ENCODE assay signal across 15 cellular contexts in the genomic region with DNA sequence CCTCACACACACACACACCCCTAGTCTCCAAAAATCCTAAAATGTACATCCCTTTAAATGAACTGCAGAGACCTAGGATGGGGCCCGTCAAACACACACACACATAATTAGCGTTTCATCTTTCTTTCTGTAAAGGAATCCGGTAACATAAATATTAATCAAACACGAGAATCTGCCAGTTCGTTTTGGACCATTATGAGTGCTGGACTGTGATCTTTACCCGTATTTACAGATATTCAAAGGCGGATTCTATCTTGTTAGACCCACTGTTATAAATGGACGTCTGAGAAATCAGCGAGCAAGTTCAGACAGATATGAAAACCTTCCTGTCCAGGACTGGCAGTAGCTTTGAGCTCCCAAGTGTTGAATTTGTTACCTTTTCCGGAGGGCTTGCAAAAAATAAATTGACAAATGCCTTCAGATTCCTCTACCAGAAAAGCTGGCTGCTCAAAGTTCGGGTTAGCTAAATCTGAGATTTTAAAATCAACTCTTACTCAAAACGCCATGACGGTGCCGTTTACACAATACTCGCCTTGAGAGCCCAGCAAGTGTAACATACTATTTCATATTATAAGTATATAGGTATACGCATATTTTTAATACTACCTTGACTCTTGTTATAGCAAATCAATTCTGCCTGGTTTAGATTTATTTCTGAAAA. TPM values are rescaled to one million over a fixed set of nuclear protein-coding genes. Genes with fewer than 3 reads are reported as not detected.
A peak's percentile ranks its signal among the peaks of the same experiment; 100 is the strongest.
DNase-seq lines count a peak whose midpoint lies in the region; ATAC-seq and TF ChIP-seq lines count a peak whose summit lies in the region.
"Had no signal": no experiment of that assay in that cellular context is flagged by ENCODE, and none has a peak within 500 bp of the region (broad histone marks: within the 10 kb centered on the region; RNA-seq: fewer than 3 reads in every experiment).

No MANE protein-coding gene starts in this region.

- H3K27ac ChIP-seq in GM23338 (ENCODE audit: low read depth) = peak overlapping the region; percentile 97

- no peak for TF ChIP-seq CTCF in GM23338 (conservative IDR thresholded peaks at IDR 0.05; ENCODE audit: low read depth in 2 of 2)
- TF ChIP-seq CTCF in endothelial cell (IDR thresholded peaks at IDR 0.05; ENCODE audit: unreplicated experiment) = no peak
- TF ChIP-seq CTCF in neural crest cell (conservative IDR thresholded peaks at IDR 0.05) = no peak
- TF ChIP-seq CTCF in lower leg skin (IDR thresholded peaks at IDR 0.05) = no peak

- H3K9me3 Mint-ChIP-seq in GM23338 = no peaks in the 10 kb centered on the region; the same call in 2 of the 3 replicates
- no peaks in the 10 kb centered on the region for H3K9me3 Mint-ChIP-seq in T-helper 1 cell treated with Interleukin-12 subunit alpha and Interleukin-12 subunit beta and Interleukin-4 antibody, amounts not matched to agents 30 μg/mL and 1 μg/mL, for 36 hours
- no peaks in the 10 kb centered on the region for H3K9me3 Mint-ChIP-seq in endothelial cell (ENCODE audit: unreplicated experiment)
- H3K9me3 Mint-ChIP-seq in neural crest cell = no peaks in the 10 kb centered on the region

- ATAC-seq in GM23338 = no peak
- ATAC-seq: stimulated activated naive B cell treated with anti-CD40 and anti-IgM and Interleukin-4, amounts not matched to agents 10 μg/mL and 1 μg/mL and 100 μg/mL, for 72 hours had no signal

- intact Hi-C loops in lower leg skin (cut with DNase I; ENCODE audit: low total_unique reads) = no loop called here

- H3K4me2 ChIP-seq in GM23338 = peak overlapping the region; percentile 81

- no peaks in the 10 kb centered on the region; the same call in none of the 2 replicates for H4K20me1 ChIP-seq in GM23338 (replicated peaks; ENCODE audit: insufficient read depth)

- H3K4me1 Mint-ChIP-seq in GM23338 = peaks cover 83% of the 10 kb centered on the region
- H3K4me1 Mint-ChIP-seq in T-helper 1 cell treated with Interleukin-12 subunit alpha and Interleukin-12 subunit beta and Interleukin-4 antibody, amounts not matched to agents 30 μg/mL and 1 μg/mL, for 36 hours (ENCODE audit: low read depth) = peaks cover 84% of the 10 kb centered on the region
- peaks cover 6% of the 10 kb centered on the region for H3K4me1 Mint-ChIP-seq in endothelial cell (ENCODE audit: unreplicated experiment)
- H3K4me1 Mint-ChIP-seq in neural crest cell = peaks cover 20% of the 10 kb centered on the region
- H3K4me1 Mint-ChIP-seq: CD14-positive monocyte had no signal

- H3K79me2 ChIP-seq in GM23338 (replicated peaks; ENCODE audit: insufficient read depth) = peaks cover 75% of the 10 kb centered on the region

- H3K27ac Mint-ChIP-seq in GM23338 (peak overlapping the region; percentile 96), endothelial cell (ENCODE audit: unreplicated experiment) (no peak overlapping the region), neural crest cell (ENCODE audit: unreplicated experiment) (no peak overlapping the region)
- peak overlapping the region; percentile 98 for H3K27ac Mint-ChIP-seq in T-helper 1 cell treated with Interleukin-12 subunit alpha and Interleukin-12 subunit beta and Interleukin-4 antibody, amounts not matched to agents 30 μg/mL and 1 μg/mL, for 36 hours
- H3K27ac Mint-ChIP-seq: stimulated activated naive B cell treated with anti-CD40 and anti-IgM and Interleukin-4, amounts not matched to agents 10 μg/mL and 1 μg/mL and 100 μg/mL, for 72 hours had no signal

- 43 to 65% methylated on average over 16 of the region's 16 CpGs for WGBS in lower leg skin, 2 donors

- TF ChIP-seq POLR2A in lower leg skin (IDR thresholded peaks at IDR 0.05) = no peak

- no peaks in the 10 kb centered on the region for H3K9me2 ChIP-seq in GM23338 (ENCODE audit: insufficient read depth)

- H3F3A ChIP-seq in GM23338 (replicated peaks; ENCODE audit: low read depth) = peaks cover 13% of the 10 kb centered on the region

- peaks cover 74% of the 10 kb centered on the region for H3K4me1 ChIP-seq in GM23338 (ENCODE audit: insufficient read depth)

- no peaks in the 10 kb centered on the region for H3K27me3 ChIP-seq in GM23338 (ENCODE audit: insufficient read depth)

- H3K27me3 Mint-ChIP-seq in GM23338 (ENCODE audit: insufficient read depth, low read depth, poor library complexity) = peaks cover 19% of the 10 kb centered on the region
- H3K27me3 Mint-ChIP-seq in T-helper 1 cell treated with Interleukin-12 subunit alpha and Interleukin-12 subunit beta and Interleukin-4 antibody, amounts not matched to agents 30 μg/mL and 1 μg/mL, for 36 hours (ENCODE audit: low read depth) = no peaks in the 10 kb centered on the region
- peaks cover 2% of the 10 kb centered on the region for H3K27me3 Mint-ChIP-seq in endothelial cell (ENCODE audit: unreplicated experiment)
- H3K27me3 Mint-ChIP-seq in neural crest cell (ENCODE audit: low read depth) = peaks cover 93% of the 10 kb centered on the region

- H3K4me3 Mint-ChIP-seq in GM23338 = peak overlapping the region; percentile 81
- peak overlapping the region; percentile 86 for H3K4me3 Mint-ChIP-seq in T-helper 1 cell treated with Interleukin-12 subunit alpha and Interleukin-12 subunit beta and Interleukin-4 antibody, amounts not matched to agents 30 μg/mL and 1 μg/mL, for 36 hours
- H3K4me3 Mint-ChIP-seq in endothelial cell (ENCODE audit: unreplicated experiment) = peak overlapping the region; percentile 78
- peak overlapping the region; percentile 70 for H3K4me3 Mint-ChIP-seq in neural crest cell
- H3K4me3 Mint-ChIP-seq: stimulated activated naive B cell treated with anti-CD40 and anti-IgM and Interleukin-4, amounts not matched to agents 10 μg/mL and 1 μg/mL and 100 μg/mL, for 72 hours had no signal

- no peaks in the 10 kb centered on the region for H3K36me3 ChIP-seq in GM23338 (ENCODE audit: insufficient read depth)

- H3K4me3 ChIP-seq in GM23338 (peak overlapping the region; percentile 77), lower leg skin (ENCODE audit: low read depth, poor library complexity, severe bottlenecking) (no peak overlapping the region)

- H3K36me3 Mint-ChIP-seq in GM23338 (ENCODE audit: low read depth) (peaks cover under 1% of the 10 kb centered on the region; the same call in 1 of the 3 replicates), endothelial cell (ENCODE audit: low read depth, unreplicated experiment) (no peaks in the 10 kb centered on the region), neural crest cell (ENCODE audit: low read depth) (no peaks in the 10 kb centered on the region)
- H3K36me3 Mint-ChIP-seq in T-helper 1 cell treated with Interleukin-12 subunit alpha and Interleukin-12 subunit beta and Interleukin-4 antibody, amounts not matched to agents 30 μg/mL and 1 μg/mL, for 36 hours (ENCODE audit: low read depth) = peaks cover 50% of the 10 kb centered on the region
- H3K36me3 Mint-ChIP-seq: CD14-positive monocyte; stimulated activated naive B cell treated with anti-CD40 and anti-IgM and Interleukin-4, amounts not matched to agents 10 μg/mL and 1 μg/mL and 100 μg/mL, for 72 hours had no signal

- DNase-seq in GM23338 (ENCODE audit: low spot score) (no peak), endothelial cell (ENCODE audit: low spot score) (no peak), neural crest cell (ENCODE audit: low read depth, low spot score) (no peak), 8988T (no peak), lower leg skin (ENCODE audit: low spot score in 2 of 2) (no peak)
- no peak for DNase-seq in stimulated activated CD4-positive, alpha-beta T cell treated with anti-CD3 and anti-CD28 coated beads, Interleukin-4, amount 100 ng/mL, for 24 hours
- DNase-seq: anterior cingulate cortex; dorsolateral prefrontal cortex; Karpas-422; NCI-H1694; NCI-H526 treated with DMSO at 0.1 percent for 48 hours; stimulated activated naive B cell treated with anti-CD40 and anti-IgM and Interleukin-4, amounts not matched to agents 10 μg/mL and 1 μg/mL and 100 μg/mL, for 72 hours had no signal

- H2AFZ ChIP-seq in GM23338 = no peak overlapping the region

TF ChIP-seq in GM23338, 12 proteins besides CTCF, POLR2A, EP300 and RAD21 (continues in another document):
- no peak for TF ChIP-seq ZNF114 (CRISPR knock-in tag; IDR thresholded peaks at IDR 0.05)

RNA-seq across cellular contexts. Expression of gene BCL11B, which starts 27.6 kb away (rescaled TPM):
- 5.6 and 6.7 TPM in 2 replicates for total RNA-seq in GM23338 (2014; rRNA removed; shearing (Covaris generic))
- 2.4 and 2.7 TPM in 2 replicates for polyA plus RNA-seq in GM23338 (2016; fragmentation: Nextera tagmentation; extraction: Ambion mirVana)
- total RNA-seq in endothelial cell (ENCODE audit: unreplicated experiment) = 1.0 TPM
- 0.28 and 0.32 TPM in 2 replicates for total RNA-seq in neural crest cell
- total RNA-seq in lower leg skin = 10 to 100 TPM; 39.1 to 74.3 (median 51.7) TPM
- total RNA-seq: fibroblast of villous mesenchyme had no signal
- polyA plus RNA-seq: CD14-positive monocyte had no signal

Comparison
In these comparisons a context has a peak if more than half of its experiments do, and no peak if none do; other contexts are left out.
1. H3K27ac Mint-ChIP-seq: peak in GM23338 (single experiment) and T-helper 1 cell treated with Interleukin-12 subunit alpha and Interleukin-12 subunit beta and Interleukin-4 antibody, amounts not matched to agents 30 μg/mL and 1 μg/mL, for 36 hours (single experiment); none in endothelial cell (single experiment) and neural crest cell (single experiment).
2. Peak in every context shown above with its lines, with median percentiles within 50 percentile points of each other: H3K4me3 Mint-ChIP-seq.